8 cellular contexts compared by ENCODE assay signal in genomic region chr11:119382101-119382500, GRCh38. TPM values are rescaled to one million over a fixed set of nuclear protein-coding genes. Genes with fewer than 3 reads are reported as not detected.
A peak's percentile ranks its signal among the peaks of the same experiment; 100 is the strongest.
DNase-seq lines count a peak whose midpoint lies in the region; ATAC-seq and TF ChIP-seq lines count a peak whose summit lies in the region.

No MANE protein-coding gene starts in this region.

- H3K4me3 ChIP-seq in BE2C (ENCODE audit: low read depth, low read length), result peak overlapping the region; percentile 79
- H3K4me3 ChIP-seq in HL-60 (replicated peaks; ENCODE audit: insufficient read depth, low read length), result peak overlapping the region; percentile 45
- H3K4me3 ChIP-seq in coronary artery, result peak overlapping the region; percentile 73
- H3K4me3 ChIP-seq in naive thymus-derived CD4-positive, alpha-beta T cell (ENCODE audit: low read length), result peak overlapping the region; percentile 81

- POLR2A ChIA-PET in naive thymus-derived CD4-positive, alpha-beta T cell (lab: Charles Lee), result no interaction called here

- peaks cover 0 to 2% (median 0%) of the 10 kb centered on the region in 11 donors for H3K9me3 Mint-ChIP-seq in naive thymus-derived CD4-positive, alpha-beta T cell
- no peaks in the 10 kb centered on the region for H3K9me3 Mint-ChIP-seq in stimulated activated memory B cell treated with anti-CD40 and anti-IgM and Interleukin-4, amounts not matched to agents 10 μg/mL and 1 μg/mL and 100 μg/mL, for 72 hours

- no peaks in the 10 kb centered on the region for H3K27me3 ChIP-seq in BE2C
- H3K27me3 ChIP-seq in HL-60 (ENCODE audit: insufficient read depth, poor library complexity, severe bottlenecking), result no peaks in the 10 kb centered on the region
- H3K27me3 ChIP-seq in naive thymus-derived CD4-positive, alpha-beta T cell (ENCODE audit: control insufficient read depth in 2 of 2, insufficient read depth in 2 of 2, low read length in 2 of 2), result no peaks in the 10 kb centered on the region

- H3K36me3 Mint-ChIP-seq in naive thymus-derived CD4-positive, alpha-beta T cell, result no peaks in the 10 kb centered on the region
- H3K36me3 Mint-ChIP-seq in stimulated activated memory B cell treated with anti-CD40 and anti-IgM and Interleukin-4, amounts not matched to agents 10 μg/mL and 1 μg/mL and 100 μg/mL, for 72 hours, result no peaks in the 10 kb centered on the region

- CTCF ChIA-PET in naive thymus-derived CD4-positive, alpha-beta T cell (lab: Charles Lee), result interaction anchor here (4.1 kb wide), 1 partner anchor 26 kb away, joined by 34 read pairs; no protein-coding TSS in a partner anchor

- H3K27me3 Mint-ChIP-seq in naive thymus-derived CD4-positive, alpha-beta T cell, result peaks cover 0 to 9% (median 0%) of the 10 kb centered on the region in 5 donors
- no peaks in the 10 kb centered on the region for H3K27me3 Mint-ChIP-seq in stimulated activated memory B cell treated with anti-CD40 and anti-IgM and Interleukin-4, amounts not matched to agents 10 μg/mL and 1 μg/mL and 100 μg/mL, for 72 hours

- H3K36me3 ChIP-seq in BE2C, result no peaks in the 10 kb centered on the region
- H3K36me3 ChIP-seq in naive thymus-derived CD4-positive, alpha-beta T cell (ENCODE audit: control insufficient read depth in 2 of 3, insufficient read depth in 3 of 3, low read length in 3 of 3), result no peaks in the 10 kb centered on the region

- no peak for TF ChIP-seq CTCF in BE2C (IDR thresholded peaks at IDR 0.05; ENCODE audit: low read depth, low read length)
- no peak for TF ChIP-seq CTCF in HL-60 (IDR thresholded peaks at IDR 0.05; ENCODE audit: insufficient read depth, low read length)
- no peak for TF ChIP-seq CTCF in coronary artery (IDR thresholded peaks at IDR 0.05)

- no peak for ATAC-seq in naive thymus-derived CD4-positive, alpha-beta T cell
- no peak for ATAC-seq in HG03521 (IDR thresholded peaks at IDR 0.05; ENCODE audit: unreplicated experiment)
- ATAC-seq in stimulated activated memory B cell treated with anti-CD40 and anti-IgM and Interleukin-4, amounts not matched to agents 10 μg/mL and 1 μg/mL and 100 μg/mL, for 72 hours, result no peak

- H3K27ac ChIP-seq in HL-60 (replicated peaks) (peak overlapping the region; percentile 53; the same call in 1 of the 2 replicates), coronary artery (peak overlapping the region in 1 of 2 donors; percentile 12)
- peak overlapping the region; percentile 53 for H3K27ac ChIP-seq in naive thymus-derived CD4-positive, alpha-beta T cell (ENCODE audit: low read depth, low read length)

- H3K9me3 ChIP-seq in BE2C, result no peaks in the 10 kb centered on the region
- H3K9me3 ChIP-seq in naive thymus-derived CD4-positive, alpha-beta T cell (ENCODE audit: control insufficient read depth in 2 of 3, low read length in 3 of 3), result no peaks in the 10 kb centered on the region

- peaks cover 6% of the 10 kb centered on the region for H3K4me1 ChIP-seq in BE2C
- peaks cover 9 to 14% of the 10 kb centered on the region in 2 donors for H3K4me1 ChIP-seq in naive thymus-derived CD4-positive, alpha-beta T cell (ENCODE audit: control insufficient read depth in 2 of 2, insufficient read depth in 2 of 2, low read length in 2 of 2)

- H3K27ac Mint-ChIP-seq in naive thymus-derived CD4-positive, alpha-beta T cell, result no peak overlapping the region
- no peak overlapping the region for H3K27ac Mint-ChIP-seq in stimulated activated memory B cell treated with anti-CD40 and anti-IgM and Interleukin-4, amounts not matched to agents 10 μg/mL and 1 μg/mL and 100 μg/mL, for 72 hours

- no peak for DNase-seq in BE2C
- DNase-seq in HL-60 (ENCODE audit: low read depth in 1 of 2, low spot score in 1 of 2), result no peak
- DNase-seq in coronary artery (ENCODE audit: low spot score), result no peak
- DNase-seq in naive thymus-derived CD4-positive, alpha-beta T cell, result peak in 1 of 9 donors; percentile 9
- DNase-seq in DMS114 treated with DMSO at 0.1 percent for 48 hours (lab: John Stamatoyannopoulos, UW; ENCODE audit: unreplicated experiment), result no peak
- no peak for DNase-seq in HK-2 (ENCODE audit: unreplicated experiment)

- intact Hi-C loops in naive thymus-derived CD4-positive, alpha-beta T cell (cut with micrococcal nuclease), result loop anchor here in 1 of 2 donors (5.0 kb wide), 1 partner anchor 1565 kb away; no protein-coding TSS in a partner anchor

- H3K4me1 Mint-ChIP-seq in naive thymus-derived CD4-positive, alpha-beta T cell, result peaks cover 0 to 13% (median 5%) of the 10 kb centered on the region in 7 donors
- H3K4me1 Mint-ChIP-seq in stimulated activated memory B cell treated with anti-CD40 and anti-IgM and Interleukin-4, amounts not matched to agents 10 μg/mL and 1 μg/mL and 100 μg/mL, for 72 hours, result no peaks in the 10 kb centered on the region

- no peak overlapping the region for H3K4me3 Mint-ChIP-seq in naive thymus-derived CD4-positive, alpha-beta T cell
- H3K4me3 Mint-ChIP-seq in stimulated activated memory B cell treated with anti-CD40 and anti-IgM and Interleukin-4, amounts not matched to agents 10 μg/mL and 1 μg/mL and 100 μg/mL, for 72 hours, result no peak overlapping the region

RNA-seq across cellular contexts. Expression of gene USP2, which starts 0.6 kb away (rescaled TPM):
- 4.6 TPM for polyA plus RNA-seq in BE2C (2012; ENCODE audit: insufficient read depth, insufficient read length, low read depth)
- total RNA-seq in naive thymus-derived CD4-positive, alpha-beta T cell, result 1 to 10 TPM in 1 of 5 experiments, under 1 TPM in 4; 0.07 to 1.1 (median 0.43) TPM
- under 1 TPM; 0.26 to 0.50 TPM for polyA plus RNA-seq in naive thymus-derived CD4-positive, alpha-beta T cell

RNA-seq across cellular contexts. Expression of gene MFRP, which starts 35.6 kb away (rescaled TPM):
- polyA plus RNA-seq in BE2C (2012; ENCODE audit: insufficient read depth, insufficient read length, low read depth), result not detected
- not detected for total RNA-seq in naive thymus-derived CD4-positive, alpha-beta T cell
- not detected for polyA plus RNA-seq in naive thymus-derived CD4-positive, alpha-beta T cell

RNA-seq across cellular contexts. Expression of gene THY1, which starts 40.9 kb away (rescaled TPM):
- polyA plus RNA-seq in BE2C (2012; ENCODE audit: insufficient read depth, insufficient read length, low read depth), result 1,337 TPM
- 1 to 10 TPM in 1 of 5 experiments, not detected in 4; 2.2 TPM for total RNA-seq in naive thymus-derived CD4-positive, alpha-beta T cell
- polyA plus RNA-seq in naive thymus-derived CD4-positive, alpha-beta T cell, result not detected

RNA-seq across cellular contexts. Expression of gene C1QTNF5, which starts 41.4 kb away (rescaled TPM):
- 1.1 TPM for polyA plus RNA-seq in BE2C (2012; ENCODE audit: insufficient read depth, insufficient read length, low read depth)
- not detected for total RNA-seq in naive thymus-derived CD4-positive, alpha-beta T cell
- polyA plus RNA-seq in naive thymus-derived CD4-positive, alpha-beta T cell, result not detected

RNA-seq across cellular contexts. Expression of gene RNF26, which starts 47.8 kb away (rescaled TPM):
- 48.0 TPM for polyA plus RNA-seq in BE2C (2012; ENCODE audit: insufficient read depth, insufficient read length, low read depth)
- total RNA-seq in naive thymus-derived CD4-positive, alpha-beta T cell, result 10 to 100 TPM; 16.9 to 28.3 (median 18.9) TPM
- 10 to 100 TPM; 50.3 to 59.1 TPM for polyA plus RNA-seq in naive thymus-derived CD4-positive, alpha-beta T cell
